19 cellular contexts compared by ENCODE assay signal in genomic region chr1:14442669-14443068, GRCh38.
"Had no signal": no experiment of that assay in that cellular context is flagged by ENCODE, and none has a peak within 500 bp of the region (broad histone marks: within the 10 kb centered on the region; RNA-seq: fewer than 3 reads in every experiment).

No MANE protein-coding gene starts in this region.

- H3K27me3 ChIP-seq: colonic mucosa, suprapubic skin had no signal

- DNase-seq: activated CD4-positive, alpha-beta memory T cell treated with anti-CD3 and anti-CD28 coated beads for 36 hours; activated CD4-positive, alpha-beta T cell treated with anti-CD3 and anti-CD28 coated beads for 36 hours; activated naive CD4-positive, alpha-beta T cell treated with anti-CD3 and anti-CD28 coated beads, Interleukin-2, amount 10 ng/mL, durations not matched to agents 7 days and 5 days; activated T-cell treated with anti-CD3 and anti-CD28 coated beads, Interleukin-2, amount 50 U/mL, for 24 hours; amniotic stem cell; central memory CD4-positive, alpha-beta T cell; colonic mucosa; esophagus squamous epithelium; hippocampal formation; mesenchymal stem cell; nephron progenitor cell; right cardiac atrium; stimulated activated naive CD8-positive, alpha-beta T cell treated with anti-CD3 and anti-CD28 coated beads, Interleukin-15, Interleukin-2, amounts not matched to agents 100 U/mL and 50 U/mL, for 24 hours; T-helper 17 cell; trophoblast cell; WERI-Rb-1 had no signal

- H3K4me1 ChIP-seq: colonic mucosa, suprapubic skin had no signal

- H3K27ac ChIP-seq: colonic mucosa, esophagus squamous epithelium, suprapubic skin, WERI-Rb-1 had no signal

- H3K36me3 ChIP-seq: colonic mucosa, esophagus squamous epithelium, suprapubic skin, WERI-Rb-1 had no signal

- H3K9me3 Mint-ChIP-seq: activated CD4-positive, alpha-beta memory T cell treated with anti-CD3 and anti-CD28 coated beads for 36 hours; activated naive CD4-positive, alpha-beta T cell treated with anti-CD3 and anti-CD28 coated beads, Interleukin-2, amount 10 ng/mL, durations not matched to agents 7 days and 5 days; activated T-cell treated with anti-CD3 and anti-CD28 coated beads, Interleukin-2, amount 50 U/mL, for 24 hours; brain; nephron progenitor cell had no signal

- H3K4me3 Mint-ChIP-seq: activated CD4-positive, alpha-beta memory T cell treated with anti-CD3 and anti-CD28 coated beads for 36 hours; activated CD4-positive, alpha-beta T cell treated with anti-CD3 and anti-CD28 coated beads for 36 hours; activated naive CD4-positive, alpha-beta T cell treated with anti-CD3 and anti-CD28 coated beads, Interleukin-2, amount 10 ng/mL, durations not matched to agents 7 days and 5 days; activated T-cell treated with anti-CD3 and anti-CD28 coated beads, Interleukin-2, amount 50 U/mL, for 24 hours; brain; nephron progenitor cell; T-helper 17 cell had no signal

- H3K4me3 ChIP-seq: colonic mucosa, esophagus squamous epithelium, suprapubic skin had no signal

- H3K27me3 Mint-ChIP-seq: activated CD4-positive, alpha-beta memory T cell treated with anti-CD3 and anti-CD28 coated beads for 36 hours; activated naive CD4-positive, alpha-beta T cell treated with anti-CD3 and anti-CD28 coated beads, Interleukin-2, amount 10 ng/mL, durations not matched to agents 7 days and 5 days had no signal

- H3K27ac Mint-ChIP-seq: activated CD4-positive, alpha-beta memory T cell treated with anti-CD3 and anti-CD28 coated beads for 36 hours; activated CD4-positive, alpha-beta T cell treated with anti-CD3 and anti-CD28 coated beads for 36 hours; activated naive CD4-positive, alpha-beta T cell treated with anti-CD3 and anti-CD28 coated beads, Interleukin-2, amount 10 ng/mL, durations not matched to agents 7 days and 5 days; activated T-cell treated with anti-CD3 and anti-CD28 coated beads, Interleukin-2, amount 50 U/mL, for 24 hours; progenitor cell of endocrine pancreas; T-helper 17 cell had no signal

- H3K4me1 Mint-ChIP-seq: activated CD4-positive, alpha-beta T cell treated with anti-CD3 and anti-CD28 coated beads for 36 hours; activated naive CD4-positive, alpha-beta T cell treated with anti-CD3 and anti-CD28 coated beads, Interleukin-2, amount 10 ng/mL, durations not matched to agents 7 days and 5 days; T-helper 17 cell had no signal

- H3K9me3 ChIP-seq: colonic mucosa, esophagus squamous epithelium, suprapubic skin had no signal

- ATAC-seq: activated CD4-positive, alpha-beta T cell treated with anti-CD3 and anti-CD28 coated beads for 36 hours; right cardiac atrium; stimulated activated naive CD8-positive, alpha-beta T cell treated with anti-CD3 and anti-CD28 coated beads, Interleukin-15, Interleukin-2, amounts not matched to agents 100 U/mL and 50 U/mL, for 24 hours; T-helper 17 cell had no signal
